ENCODE assay signal across 1 cellular context in genomic region chr12:92995258-92995905, GRCh38.
TF ChIP-seq lines count a peak whose summit lies in the region.

No MANE protein-coding gene starts in this region.

TF ChIP-seq in HepG2, 621 proteins besides CTCF, POLR2A, EP300 and RAD21 (continued from another document):
- TF ChIP-seq HIC2 (CRISPR knock-in tag; IDR thresholded peaks at IDR 0.05; ENCODE audit: low read depth) (no peak), TGIF2 (CRISPR knock-in tag; IDR thresholded peaks at IDR 0.05) (no peak), ZNF24 (IDR thresholded peaks at IDR 0.05) (no peak), ZNF333 (CRISPR knock-in tag; IDR thresholded peaks at IDR 0.05; ENCODE audit: borderline replicate concordance) (no peak), ZNF709 (CRISPR knock-in tag; IDR thresholded peaks at IDR 0.05) (no peak), RELA (CRISPR knock-in tag; IDR thresholded peaks at IDR 0.05) (no peak), ZBTB4 (CRISPR knock-in tag; IDR thresholded peaks at IDR 0.05; ENCODE audit: borderline replicate concordance) (no peak), ZZZ3 (CRISPR knock-in tag; IDR thresholded peaks at IDR 0.05; ENCODE audit: borderline replicate concordance) (no peak), ATF7 (IDR thresholded peaks at IDR 0.05) (no peak), ATF7 (CRISPR knock-in tag; IDR thresholded peaks at IDR 0.05) (no peak), ZNF260 (CRISPR knock-in tag; IDR thresholded peaks at IDR 0.05; ENCODE audit: borderline replicate concordance, low read depth) (no peak)
- TF ChIP-seq, protein P1, sequence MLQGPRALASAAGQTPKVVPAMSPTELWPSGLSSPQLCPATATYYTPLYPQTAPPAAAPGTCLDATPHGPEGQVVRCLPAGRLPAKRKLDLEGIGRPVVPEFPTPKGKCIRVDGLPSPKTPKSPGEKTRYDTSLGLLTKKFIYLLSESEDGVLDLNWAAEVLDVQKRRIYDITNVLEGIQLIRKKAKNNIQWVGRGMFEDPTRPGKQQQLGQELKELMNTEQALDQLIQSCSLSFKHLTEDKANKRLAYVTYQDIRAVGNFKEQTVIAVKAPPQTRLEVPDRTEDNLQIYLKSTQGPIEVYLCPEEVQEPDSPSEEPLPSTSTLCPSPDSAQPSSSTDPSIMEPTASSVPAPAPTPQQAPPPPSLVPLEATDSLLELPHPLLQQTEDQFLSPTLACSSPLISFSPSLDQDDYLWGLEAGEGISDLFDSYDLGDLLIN (CRISPR knock-in tag; IDR thresholded peaks at IDR 0.05; ENCODE audit: borderline replicate concordance) = no peak
- TF ChIP-seq, protein P2, sequence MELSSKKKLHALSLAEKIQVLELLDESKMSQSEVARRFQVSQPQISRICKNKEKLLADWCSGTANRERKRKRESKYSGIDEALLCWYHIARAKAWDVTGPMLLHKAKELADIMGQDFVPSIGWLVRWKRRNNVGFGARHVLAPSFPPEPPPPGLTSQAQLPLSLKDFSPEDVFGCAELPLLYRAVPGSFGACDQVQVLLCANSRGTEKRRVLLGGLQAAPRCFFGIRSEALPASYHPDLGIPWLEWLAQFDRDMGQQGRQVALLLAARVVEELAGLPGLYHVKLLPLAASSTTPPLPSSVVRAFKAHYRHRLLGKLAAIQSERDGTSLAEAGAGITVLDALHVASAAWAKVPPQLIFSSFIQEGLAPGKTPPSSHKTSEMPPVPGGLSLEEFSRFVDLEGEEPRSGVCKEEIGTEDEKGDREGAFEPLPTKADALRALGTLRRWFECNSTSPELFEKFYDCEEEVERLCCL (CRISPR knock-in tag; IDR thresholded peaks at IDR 0.05; ENCODE audit: borderline replicate concordance) = no peak
